17 cellular contexts compared by ENCODE assay signal in genomic region chr19:56596676-56597075, GRCh38. TPM values are rescaled to one million over a fixed set of nuclear protein-coding genes. Genes with fewer than 3 reads are reported as not detected.
A peak's percentile ranks its signal among the peaks of the same experiment; 100 is the strongest.
DNase-seq lines count a peak whose midpoint lies in the region; ATAC-seq and TF ChIP-seq lines count a peak whose summit lies in the region.
"Had no signal": no experiment of that assay in that cellular context is flagged by ENCODE, and none has a peak within 500 bp of the region (broad histone marks: within the 10 kb centered on the region; RNA-seq: fewer than 3 reads in every experiment).

No MANE protein-coding gene starts in this region.

- H2BK12ac ChIP-seq in H9 (ENCODE audit: insufficient read length, low read depth, low read length), result no peak overlapping the region

- peaks cover 3% of the 10 kb centered on the region for H3K79me1 ChIP-seq in H9 (ENCODE audit: insufficient read depth, low read depth, low read length, poor library complexity, severe bottlenecking)

- no peaks in the 10 kb centered on the region; the same call in 1 of the 2 replicates for H3K4me1 ChIP-seq in H9 (ENCODE audit: insufficient read depth, low read length)
- H3K4me1 ChIP-seq in neural progenitor cell, result peaks cover 3% of the 10 kb centered on the region

- H3K4me3 ChIP-seq in neural progenitor cell, result peak overlapping the region; percentile 79
- H3K4me3 ChIP-seq: K562 had no signal

- H3K79me2 ChIP-seq in H9 (ENCODE audit: insufficient read depth, low read length) (peaks cover 2% of the 10 kb centered on the region; the same call in 1 of the 2 replicates), neural progenitor cell (ENCODE audit: low read depth) (peaks cover 58% of the 10 kb centered on the region)

- H3K56ac ChIP-seq in H9 (ENCODE audit: insufficient read length, low read depth, low read length), result no peak overlapping the region

- H3K27me3 Mint-ChIP-seq in activated T-cell treated with anti-CD3 and anti-CD28 coated beads, Interleukin-2, amount 50 U/mL, for 4 hours (ENCODE audit: low read depth), result no peaks in the 10 kb centered on the region
- H3K27me3 Mint-ChIP-seq in H9 (ENCODE audit: low read depth) (no peaks in the 10 kb centered on the region), neural progenitor cell (ENCODE audit: insufficient read depth, low read depth) (peaks cover 9% of the 10 kb centered on the region)
- no peaks in the 10 kb centered on the region for H3K27me3 Mint-ChIP-seq in effector memory CD8-positive, alpha-beta T cell
- H3K27me3 Mint-ChIP-seq: activated naive CD8-positive, alpha-beta T cell treated with anti-CD3 and anti-CD28 coated beads for 36 hours had no signal

- H3K36me3 Mint-ChIP-seq in activated T-cell treated with anti-CD3 and anti-CD28 coated beads, Interleukin-2, amount 50 U/mL, for 4 hours (ENCODE audit: insufficient read depth), result peaks cover 33% of the 10 kb centered on the region
- H3K36me3 Mint-ChIP-seq in H9 (ENCODE audit: insufficient read depth in 1 of 3, low read depth in 3 of 3) (peaks cover 26 to 46% (median 43%) of the 10 kb centered on the region in 3 experiments), neural progenitor cell (peaks cover 54% of the 10 kb centered on the region)
- H3K36me3 Mint-ChIP-seq in effector memory CD8-positive, alpha-beta T cell (ENCODE audit: insufficient read depth), result peaks cover 10% of the 10 kb centered on the region

- H3K27ac ChIP-seq in H9 (ENCODE audit: insufficient read length, low read depth, low read length) (no peak overlapping the region), neural progenitor cell (no peak overlapping the region)

- H3K27ac Mint-ChIP-seq in H9 (no peak overlapping the region), neural progenitor cell (no peak overlapping the region)
- no peak overlapping the region for H3K27ac Mint-ChIP-seq in effector memory CD8-positive, alpha-beta T cell

- no peak overlapping the region for H3K23ac ChIP-seq in H9 (ENCODE audit: insufficient read length, low read depth, low read length)

- peaks cover 5% of the 10 kb centered on the region for H3K23me2 ChIP-seq in H9 (ENCODE audit: insufficient read length, low read depth, low read length, poor library complexity, severe bottlenecking)

- H2AK5ac ChIP-seq in H9 (ENCODE audit: insufficient read length, low read length), result no peak overlapping the region

- no peak overlapping the region for H3K14ac ChIP-seq in H9 (ENCODE audit: insufficient read depth, low read length)

- no CpG with 5 or more reads among the region's 4 CpGs for WGBS in H9 (ENCODE audit: extremely low coverage, insufficient read length, low lambda C conversion rate)

- H2AFZ ChIP-seq in H9 (ENCODE audit: low read length) (no peak overlapping the region), neural progenitor cell (replicated peaks) (no peak overlapping the region)

- no peak overlapping the region for H4K8ac ChIP-seq in H9 (replicated peaks; ENCODE audit: insufficient read length, low read depth, low read length)

- peaks cover 25% of the 10 kb centered on the region for H3K9me3 Mint-ChIP-seq in activated T-cell treated with anti-CD3 and anti-CD28 coated beads, Interleukin-2, amount 50 U/mL, for 4 hours
- H3K9me3 Mint-ChIP-seq in H9 (peaks cover 48 to 73% of the 10 kb centered on the region in 2 experiments), neural progenitor cell (peaks cover 81% of the 10 kb centered on the region)
- peaks cover 0 to 12% of the 10 kb centered on the region in 2 donors for H3K9me3 Mint-ChIP-seq in effector memory CD8-positive, alpha-beta T cell

- no peaks in the 10 kb centered on the region for H3K9me3 ChIP-seq in H9 (ENCODE audit: control insufficient read depth, low read depth, low read length)
- H3K9me3 ChIP-seq in neural progenitor cell (ENCODE audit: low read depth), result no peaks in the 10 kb centered on the region

- H3K18ac ChIP-seq in H9 (ENCODE audit: insufficient read length, low read depth, low read length), result no peak overlapping the region

- no peaks in the 10 kb centered on the region for H4K20me1 ChIP-seq in H9 (ENCODE audit: control insufficient read depth, insufficient read depth, insufficient read length)
- no peaks in the 10 kb centered on the region for H4K20me1 ChIP-seq in neural progenitor cell (ENCODE audit: low read depth)

- no peak overlapping the region for H3K9ac ChIP-seq in H9 (ENCODE audit: extremely low read depth, insufficient read length, low read length)
- no peak overlapping the region for H3K9ac ChIP-seq in neural progenitor cell

- no peak overlapping the region for H3T11ph ChIP-seq in H9 (ENCODE audit: low read length)

- no peak overlapping the region for H4K91ac ChIP-seq in H9 (ENCODE audit: insufficient read length, low read depth, low read length)

- H2BK15ac ChIP-seq in H9 (ENCODE audit: low read depth, low read length), result no peak overlapping the region

- H2BK120ac ChIP-seq in H9 (ENCODE audit: low read depth, low read length, poor library complexity, severe bottlenecking), result no peak overlapping the region

- peak overlapping the region; percentile 96 for H3K4me3 Mint-ChIP-seq in activated T-cell treated with anti-CD3 and anti-CD28 coated beads, Interleukin-2, amount 50 U/mL, for 4 hours
- H3K4me3 Mint-ChIP-seq in H9 (peak overlapping the region; percentile 10 to 98; a peak in 3 of 5 replicates), neural progenitor cell (peak overlapping the region; percentile 97)
- peak overlapping the region; percentile 76 to 96 for H3K4me3 Mint-ChIP-seq in effector memory CD8-positive, alpha-beta T cell

- peaks cover 19% of the 10 kb centered on the region for H3K4me1 Mint-ChIP-seq in activated T-cell treated with anti-CD3 and anti-CD28 coated beads, Interleukin-2, amount 50 U/mL, for 4 hours (ENCODE audit: low read depth)
- H3K4me1 Mint-ChIP-seq in H9 (peaks cover 8% of the 10 kb centered on the region in 2 experiments), neural progenitor cell (peaks cover 8% of the 10 kb centered on the region)
- H3K4me1 Mint-ChIP-seq in effector memory CD8-positive, alpha-beta T cell (ENCODE audit: low read depth in 2 of 2), result peaks cover 27 to 31% of the 10 kb centered on the region in 2 donors

- no peak overlapping the region for H2BK20ac ChIP-seq in H9 (ENCODE audit: low read depth, low read length, poor library complexity, severe bottlenecking)

- no peaks in the 10 kb centered on the region for H3F3A ChIP-seq in neural progenitor cell (ENCODE audit: low read depth)

- H3K27me3 ChIP-seq in H9 (ENCODE audit: insufficient read depth, low read length) (no peaks in the 10 kb centered on the region), neural progenitor cell (no peaks in the 10 kb centered on the region)

- H2BK5ac ChIP-seq in H9 (ENCODE audit: insufficient read length, low read length), result no peak overlapping the region

- TF ChIP-seq CTCF in H9 (conservative IDR thresholded peaks at IDR 0.05) (no peak), neural progenitor cell (IDR thresholded peaks at IDR 0.05) (no peak)

- H3K4ac ChIP-seq in H9 (ENCODE audit: low read depth, low read length), result no peak overlapping the region

- ATAC-seq in activated T-cell treated with anti-CD3 and anti-CD28 coated beads, Interleukin-2, amount 50 U/mL, for 4 hours, result no peak
- no peak for ATAC-seq in effector memory CD8-positive, alpha-beta T cell (replicated peaks)
- no peak for ATAC-seq in HG03095 (IDR thresholded peaks at IDR 0.05; ENCODE audit: unreplicated experiment)
- ATAC-seq: K562, left colon had no signal

- no peak overlapping the region for H3K4me2 ChIP-seq in H9 (ENCODE audit: insufficient read depth, insufficient read length, low read length)
- H3K4me2 ChIP-seq in neural progenitor cell, result peak overlapping the region; percentile 83

- H4K5ac ChIP-seq in H9 (ENCODE audit: insufficient read length, low read depth, low read length), result no peak overlapping the region

- no peak for DNase-seq in activated T-cell treated with anti-CD3 and anti-CD28 coated beads, Interleukin-2, amount 50 U/mL, for 4 hours
- DNase-seq in activated T-cell treated with anti-CD3 and anti-CD28 coated beads, Interleukin-2, amount 50 U/mL, for 48 hours, result no peak
- DNase-seq in H9, result no peak
- DNase-seq in effector memory CD8-positive, alpha-beta T cell, result no peak
- no peak for DNase-seq in neural progenitor cell (ENCODE audit: low spot score)
- no peak for DNase-seq in hypothalamus (lab: John Stamatoyannopoulos, UW)
- no peak for DNase-seq in stimulated activated CD4-positive, alpha-beta T cell treated with anti-CD3 and anti-CD28 coated beads, Interleukin-2, amount 100 ng/mL, for 24 hours
- DNase-seq: activated CD4-positive, CD25-positive, alpha-beta regulatory T cell; activated naive CD8-positive, alpha-beta T cell treated with anti-CD3 and anti-CD28 coated beads for 36 hours; effector memory CD4-positive, alpha-beta T cell; left colon; NCI-H1105; NCI-H2171; NCI-H82 had no signal

- peaks cover 8% of the 10 kb centered on the region for H3K36me3 ChIP-seq in neural progenitor cell

RNA-seq across cellular contexts. Expression of gene ZNF71, which starts 1.6 kb away (rescaled TPM):
- 1 to 10 TPM; 6.3 to 7.1 (median 6.4) TPM for total RNA-seq in activated T-cell treated with anti-CD3 and anti-CD28 coated beads, Interleukin-2, amount 50 U/mL, for 4 hours
- total RNA-seq in H9 (2021) (7.2 TPM in 2 replicates), neural progenitor cell (ENCODE audit: low replicate concordance) (9.3 and 16.2 TPM in 2 replicates)

RNA-seq across cellular contexts. Expression of gene ZNF470, which starts 29.4 kb away (rescaled TPM):
- total RNA-seq in activated T-cell treated with anti-CD3 and anti-CD28 coated beads, Interleukin-2, amount 50 U/mL, for 4 hours, result 1 to 10 TPM; 1.4 to 1.8 (median 1.7) TPM
- total RNA-seq in H9 (2021) (6.9 and 7.1 TPM in 2 replicates), neural progenitor cell (ENCODE audit: low replicate concordance) (6.5 and 6.7 TPM in 2 replicates)
- total RNA-seq: K562 had no signal

RNA-seq across cellular contexts. Expression of gene SMIM17, which starts 46.3 kb away (rescaled TPM):
- total RNA-seq in activated T-cell treated with anti-CD3 and anti-CD28 coated beads, Interleukin-2, amount 50 U/mL, for 4 hours, result not detected
- 0.26 and 0.28 TPM in 2 replicates for total RNA-seq in H9 (2021)
- 2.1 and 2.4 TPM in 2 replicates for total RNA-seq in neural progenitor cell (ENCODE audit: low replicate concordance)
- total RNA-seq: activated naive CD8-positive, alpha-beta T cell treated with anti-CD3 and anti-CD28 coated beads for 36 hours; bronchial epithelial cell; K562 had no signal

RNA-seq across cellular contexts. Expression of gene ZFP28, which starts 57.9 kb away (rescaled TPM):
- total RNA-seq in activated T-cell treated with anti-CD3 and anti-CD28 coated beads, Interleukin-2, amount 50 U/mL, for 4 hours, result 1 to 10 TPM; 1.1 to 2.3 (median 1.4) TPM
- total RNA-seq in H9 (2021), result 3.2 and 3.8 TPM in 2 replicates
- total RNA-seq in neural progenitor cell (ENCODE audit: low replicate concordance), result 11.2 and 11.9 TPM in 2 replicates
- total RNA-seq: K562 had no signal
